9 cellular contexts compared by ENCODE assay signal in the genomic region with DNA sequence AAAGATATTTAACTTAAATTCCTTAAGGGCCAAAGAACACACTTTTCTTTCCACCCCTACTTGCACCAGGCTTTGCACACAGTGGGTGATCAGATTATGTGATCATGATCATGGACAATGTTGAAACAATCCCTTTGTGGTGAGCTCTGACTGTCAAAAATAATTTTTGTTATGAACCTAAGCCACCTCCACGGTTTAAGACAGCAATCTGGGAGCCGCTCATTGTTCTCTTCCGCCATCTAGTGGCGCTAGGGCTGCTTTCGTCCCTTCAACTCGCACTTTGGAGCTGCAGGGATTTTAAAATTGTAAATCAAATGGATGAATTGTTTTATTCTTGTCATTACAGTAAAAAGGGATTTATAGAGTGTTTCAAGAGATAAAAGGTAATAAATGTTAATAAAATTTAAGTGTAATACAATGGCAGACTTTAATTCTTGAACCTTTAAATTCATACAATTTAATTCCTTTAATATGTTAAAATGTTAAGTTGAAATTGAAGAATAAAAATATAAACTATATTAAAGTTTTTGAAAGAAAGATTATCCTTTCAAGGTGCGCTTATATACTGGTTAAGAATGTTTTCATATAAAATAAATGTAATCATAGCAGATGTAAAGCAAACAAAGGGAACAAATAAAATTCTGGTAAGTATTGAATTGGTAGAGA. TPM values are rescaled to one million over a fixed set of nuclear protein-coding genes. Genes with fewer than 3 reads are reported as not detected.
DNase-seq lines count a peak whose midpoint lies in the region; TF ChIP-seq lines count a peak whose summit lies in the region.
"Had no signal": no experiment of that assay in that cellular context is flagged by ENCODE, and none has a peak within 500 bp of the region (broad histone marks: within the 10 kb centered on the region; RNA-seq: fewer than 3 reads in every experiment).

No MANE protein-coding gene starts in this region.

- no peak for TF ChIP-seq POLR2A in transverse colon (IDR thresholded peaks at IDR 0.05)

- TF ChIP-seq CTCF in H9 (conservative IDR thresholded peaks at IDR 0.05), result peak; percentile 93
- peak; percentile 52 to 90 (median 79) for TF ChIP-seq CTCF in transverse colon (IDR thresholded peaks at IDR 0.05)

- no peak overlapping the region for H3K23ac ChIP-seq in H9 (ENCODE audit: insufficient read length, low read depth, low read length)
- H3K23ac ChIP-seq in trophoblast cell (ENCODE audit: low read length), result no peak overlapping the region

- H3K9ac ChIP-seq in H9 (ENCODE audit: extremely low read depth, insufficient read length, low read length), result no peak overlapping the region
- H3K9ac ChIP-seq in trophoblast cell (ENCODE audit: low read length), result no peak overlapping the region

- H2AFZ ChIP-seq in H9 (ENCODE audit: low read length) (peak overlapping the region; percentile 92), trophoblast cell (ENCODE audit: insufficient read depth, low read length, poor library complexity) (no peak overlapping the region)

- H3K36me3 Mint-ChIP-seq in H9 (ENCODE audit: insufficient read depth in 1 of 3, low read depth in 3 of 3), result no peaks in the 10 kb centered on the region

- H3K4me1 Mint-ChIP-seq in H9, result peaks cover 8 to 11% of the 10 kb centered on the region in 2 experiments

- H3K9me3 Mint-ChIP-seq in H9, result no peaks in the 10 kb centered on the region

- H3K4me2 ChIP-seq in H9 (ENCODE audit: insufficient read depth, insufficient read length, low read length), result no peak overlapping the region
- no peak overlapping the region for H3K4me2 ChIP-seq in trophoblast cell (ENCODE audit: low read length)

- in situ Hi-C loops in transverse colon (cut with MboI; ENCODE audit: low pct_ligation_motif_present in 1 of 4, low pct_unique_long_range_greater_than_20kb in 1 of 4, low sequenced_read_pairs in 3 of 4), result loop anchor here in 2 of 4 donors (25.0 kb wide), 1 partner anchor 857 kb away; no protein-coding TSS in a partner anchor

- H4K12ac ChIP-seq in trophoblast cell (ENCODE audit: low read depth, low read length), result no peak overlapping the region

- H2BK120ac ChIP-seq in H9 (ENCODE audit: low read depth, low read length, poor library complexity, severe bottlenecking) (no peak overlapping the region), trophoblast cell (ENCODE audit: insufficient read depth, low read length, poor library complexity) (no peak overlapping the region)

- H3K79me2 ChIP-seq in H9 (ENCODE audit: insufficient read depth, low read length) (no peaks in the 10 kb centered on the region), trophoblast cell (ENCODE audit: control insufficient read depth, insufficient read depth, low read length, poor library complexity) (no peaks in the 10 kb centered on the region)

- H3K27me3 ChIP-seq in H9 (ENCODE audit: insufficient read depth, low read length) (no peaks in the 10 kb centered on the region), MG63 (no peaks in the 10 kb centered on the region), trophoblast cell (ENCODE audit: insufficient read depth, low read length) (no peaks in the 10 kb centered on the region), transverse colon (no peaks in the 10 kb centered on the region)

- no peak overlapping the region for H2BK12ac ChIP-seq in H9 (ENCODE audit: insufficient read length, low read depth, low read length)
- no peak overlapping the region for H2BK12ac ChIP-seq in trophoblast cell (ENCODE audit: low read length)

- no CpG with 5 or more reads among the region's 7 CpGs for WGBS in H9 (ENCODE audit: extremely low coverage, insufficient read length, low lambda C conversion rate)
- no CpG with 5 or more reads among the region's 7 CpGs for WGBS in trophoblast cell (ENCODE audit: extremely low coverage, insufficient coverage, insufficient read length)
- WGBS in transverse colon (ENCODE audit: low coverage in 1 of 2), 2 donors, result 3 to 5% methylated on average over 4 to 7 of the region's 7 CpGs

- H3K36me3 ChIP-seq in MG63 (no peaks in the 10 kb centered on the region), trophoblast cell (ENCODE audit: control insufficient read depth in 1 of 2, insufficient read depth in 2 of 2, low read length in 2 of 2) (no peaks in the 10 kb centered on the region), transverse colon (no peaks in the 10 kb centered on the region)
- H3K36me3 ChIP-seq: neutrophil had no signal

- no peak overlapping the region for H3K56ac ChIP-seq in H9 (ENCODE audit: insufficient read length, low read depth, low read length)

- no peaks in the 10 kb centered on the region for H3K9me3 ChIP-seq in H9 (ENCODE audit: control insufficient read depth, low read depth, low read length)
- H3K9me3 ChIP-seq in MG63, result no peaks in the 10 kb centered on the region
- no peaks in the 10 kb centered on the region for H3K9me3 ChIP-seq in trophoblast cell (ENCODE audit: insufficient read depth, low read depth, low read length)
- H3K9me3 ChIP-seq in transverse colon, result no peaks in the 10 kb centered on the region
- H3K9me3 ChIP-seq: neutrophil had no signal

- intact Hi-C loops in transverse colon (cut with DNase I; ENCODE audit: low total_unique reads), result no loop called here

- no peaks in the 10 kb centered on the region for H3K79me1 ChIP-seq in H9 (ENCODE audit: insufficient read depth, low read depth, low read length, poor library complexity, severe bottlenecking)
- no peaks in the 10 kb centered on the region for H3K79me1 ChIP-seq in trophoblast cell (ENCODE audit: low read length)

- no peak overlapping the region for H3K27ac Mint-ChIP-seq in H9

- no peak overlapping the region for H3K18ac ChIP-seq in H9 (ENCODE audit: insufficient read length, low read depth, low read length)
- no peak overlapping the region for H3K18ac ChIP-seq in trophoblast cell (ENCODE audit: low read length)

- no peak overlapping the region for H2BK20ac ChIP-seq in H9 (ENCODE audit: low read depth, low read length, poor library complexity, severe bottlenecking)

- TF ChIP-seq EP300 in transverse colon (IDR thresholded peaks at IDR 0.05; ENCODE audit: low read depth), result no peak

- H4K5ac ChIP-seq in H9 (ENCODE audit: insufficient read length, low read depth, low read length), result no peak overlapping the region

- no peak overlapping the region for H2BK5ac ChIP-seq in H9 (ENCODE audit: insufficient read length, low read length)
- H2BK5ac ChIP-seq in trophoblast cell (ENCODE audit: low read depth, low read length, poor library complexity), result no peak overlapping the region

- no peak overlapping the region for H2BK15ac ChIP-seq in H9 (ENCODE audit: low read depth, low read length)

- H4K8ac ChIP-seq in H9 (replicated peaks; ENCODE audit: insufficient read length, low read depth, low read length), result no peak overlapping the region
- no peak overlapping the region for H4K8ac ChIP-seq in trophoblast cell (ENCODE audit: low read depth, low read length)

- H3T11ph ChIP-seq in H9 (ENCODE audit: low read length), result no peak overlapping the region

- H3K27ac ChIP-seq in H9 (ENCODE audit: insufficient read length, low read depth, low read length) (no peak overlapping the region), trophoblast cell (ENCODE audit: low read depth, low read length) (no peak overlapping the region), transverse colon (no peak overlapping the region)
- H3K27ac ChIP-seq: neutrophil had no signal

- H3K14ac ChIP-seq in H9 (ENCODE audit: insufficient read depth, low read length), result no peak overlapping the region
- no peak overlapping the region for H3K14ac ChIP-seq in trophoblast cell (ENCODE audit: low read length)

- H4K91ac ChIP-seq in H9 (ENCODE audit: insufficient read length, low read depth, low read length), result no peak overlapping the region
- no peak overlapping the region for H4K91ac ChIP-seq in trophoblast cell (ENCODE audit: low read depth, low read length)

- peaks cover 2% of the 10 kb centered on the region; the same call in 1 of the 2 replicates for H3K4me1 ChIP-seq in H9 (ENCODE audit: insufficient read depth, low read length)
- no peaks in the 10 kb centered on the region for H3K4me1 ChIP-seq in trophoblast cell (ENCODE audit: control insufficient read depth in 1 of 2, insufficient read depth in 2 of 2, low read length in 2 of 2)
- H3K4me1 ChIP-seq in transverse colon, result no peaks in the 10 kb centered on the region

- no peak overlapping the region for H3K4me3 ChIP-seq in MG63
- H3K4me3 ChIP-seq in trophoblast cell (ENCODE audit: low read depth, low read length), result no peak overlapping the region
- H3K4me3 ChIP-seq in transverse colon, result no peak overlapping the region

- H3K23me2 ChIP-seq in H9 (ENCODE audit: insufficient read length, low read depth, low read length, poor library complexity, severe bottlenecking), result no peaks in the 10 kb centered on the region

- peak; percentile 2 for DNase-seq in GM04503 (ENCODE audit: low read depth)
- DNase-seq in H9, result peak; percentile 54
- DNase-seq in MG63, result peak; percentile 61
- DNase-seq in SHP77 (lab: John Stamatoyannopoulos, UW), result peak; percentile 87 to 88
- peak; percentile 35 for DNase-seq in activated T-helper 9 cell treated with anti-CD3 and anti-CD28 coated beads, Interleukin-2, amount 50 U/mL, for 16 hours (ENCODE audit: low read depth)
- DNase-seq in foreskin melanocyte, result peak; percentile 44
- peak; percentile 69 to 87 for DNase-seq in trophoblast cell
- DNase-seq in transverse colon, result peak; percentile 63

- H2AK5ac ChIP-seq in H9 (ENCODE audit: insufficient read length, low read length) (no peak overlapping the region), trophoblast cell (ENCODE audit: low read length) (no peak overlapping the region)

- H3K27me3 Mint-ChIP-seq in H9 (ENCODE audit: low read depth), result no peaks in the 10 kb centered on the region

- no peak overlapping the region for H3K4ac ChIP-seq in H9 (ENCODE audit: low read depth, low read length)
- H3K4ac ChIP-seq in trophoblast cell (ENCODE audit: low read depth, low read length), result no peak overlapping the region

- H3K4me3 Mint-ChIP-seq in H9, result no peak overlapping the region

- H4K20me1 ChIP-seq in H9 (ENCODE audit: control insufficient read depth, insufficient read depth, insufficient read length), result no peaks in the 10 kb centered on the region

RNA-seq across cellular contexts. Expression of a gene that starts 45.3 kb away (rescaled TPM):
- total RNA-seq in H9 (2021) (6.3 and 7.1 TPM in 2 replicates), transverse colon (1 to 10 TPM in 3 of 4 donors, under 1 TPM in 1; 1.00 to 4.8 (median 3.0) TPM)
- total RNA-seq in MG63 (2014; rRNA removed; shearing (Covaris generic); ENCODE audit: low replicate concordance), result 14.3 and 64.9 TPM in 2 replicates
- 3.0 and 3.5 TPM in 2 replicates for polyA plus RNA-seq in trophoblast cell (2013)

Comparison
In these comparisons a context has a peak if more than half of its experiments do, and no peak if none do; other contexts are left out.
1. DNase-seq: peak in every context shown above with its lines; median percentile 88 in SHP77; 78 in trophoblast cell; 63 in transverse colon; 61 in MG63; 54 in H9; 44 in foreskin melanocyte; 35 in activated T-helper 9 cell treated with anti-CD3 and anti-CD28 coated beads, Interleukin-2, amount 50 U/mL, for 16 hours; 2 in GM04503.